ENCODE assay signal across 17 cellular contexts in the genomic region with DNA sequence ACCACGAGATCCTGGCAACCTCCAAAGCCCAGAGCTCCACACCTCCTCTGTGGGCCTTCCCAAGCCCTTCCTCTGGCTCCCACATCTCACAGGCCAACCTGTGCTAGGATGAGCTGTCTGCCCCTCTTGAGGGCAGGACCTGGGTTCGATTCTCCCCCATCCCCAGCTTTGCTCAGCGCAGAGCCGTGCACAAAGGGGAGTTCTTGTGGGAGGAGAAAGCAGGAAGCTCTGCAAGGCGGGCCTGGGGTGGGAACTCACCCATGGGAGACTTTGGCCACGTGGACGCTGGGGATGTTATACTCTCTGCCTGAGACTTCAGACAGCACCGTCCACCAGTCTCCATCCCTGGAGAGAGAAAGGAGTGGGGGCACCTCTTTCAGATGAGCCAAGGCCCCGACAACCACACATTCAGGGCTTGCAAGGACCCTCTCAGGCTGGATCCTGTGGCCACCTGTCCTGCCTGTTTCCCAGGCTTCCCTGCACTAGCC. TPM values are rescaled to one million over a fixed set of nuclear protein-coding genes. Genes with fewer than 3 reads are reported as not detected.
DNase-seq lines count a peak whose midpoint lies in the region; ATAC-seq and TF ChIP-seq lines count a peak whose summit lies in the region.
"Had no signal": no experiment of that assay in that cellular context is flagged by ENCODE, and none has a peak within 500 bp of the region (broad histone marks: within the 10 kb centered on the region; RNA-seq: fewer than 3 reads in every experiment).

No MANE protein-coding gene starts in this region.

- H3K9me3 ChIP-seq in upper lobe of right lung, result no peaks in the 10 kb centered on the region

- peaks cover 23% of the 10 kb centered on the region for H3K4me1 Mint-ChIP-seq in T-helper 2 cell treated with Interferon-gamma antibody and Interleukin-4, amounts not matched to agents 5 μg/mL and 100 μg/mL, for 36 hours (ENCODE audit: low read depth)
- peaks cover 31% of the 10 kb centered on the region for H3K4me1 Mint-ChIP-seq in activated naive CD8-positive, alpha-beta T cell treated with anti-CD3 and anti-CD28 coated beads for 36 hours
- peaks cover 38% of the 10 kb centered on the region for H3K4me1 Mint-ChIP-seq in activated naive CD8-positive, alpha-beta T cell treated with anti-CD3 and anti-CD28 coated beads, Interleukin-2, amount 50 U/mL, for 24 hours
- peaks cover 44% of the 10 kb centered on the region for H3K4me1 Mint-ChIP-seq in activated CD8-positive, alpha-beta T cell treated with anti-CD3 and anti-CD28 coated beads for 36 hours (ENCODE audit: low read depth)
- H3K4me1 Mint-ChIP-seq in neural crest cell, result peaks cover 7% of the 10 kb centered on the region

- no peak for ATAC-seq in activated naive CD8-positive, alpha-beta T cell treated with anti-CD3 and anti-CD28 coated beads, Interleukin-2, amount 50 U/mL, for 24 hours
- ATAC-seq in activated CD8-positive, alpha-beta T cell treated with anti-CD3 and anti-CD28 coated beads for 36 hours, result no peak
- no peak for ATAC-seq in upper lobe of right lung

- H3K27ac ChIP-seq in upper lobe of right lung, result no peak overlapping the region
- H3K27ac ChIP-seq: 22Rv1, GM23248, KMS-11 had no signal

- H3K27me3 Mint-ChIP-seq in T-helper 2 cell treated with Interferon-gamma antibody and Interleukin-4, amounts not matched to agents 5 μg/mL and 100 μg/mL, for 36 hours (ENCODE audit: low read depth), result no peaks in the 10 kb centered on the region
- no peaks in the 10 kb centered on the region for H3K27me3 Mint-ChIP-seq in activated naive CD8-positive, alpha-beta T cell treated with anti-CD3 and anti-CD28 coated beads for 36 hours
- no peaks in the 10 kb centered on the region for H3K27me3 Mint-ChIP-seq in activated naive CD8-positive, alpha-beta T cell treated with anti-CD3 and anti-CD28 coated beads, Interleukin-2, amount 50 U/mL, for 24 hours
- no peaks in the 10 kb centered on the region for H3K27me3 Mint-ChIP-seq in activated CD8-positive, alpha-beta T cell treated with anti-CD3 and anti-CD28 coated beads for 36 hours
- H3K27me3 Mint-ChIP-seq in neural crest cell (ENCODE audit: low read depth), result no peaks in the 10 kb centered on the region
- H3K27me3 Mint-ChIP-seq: B cell had no signal

- H3K4me3 Mint-ChIP-seq in T-helper 2 cell treated with Interferon-gamma antibody and Interleukin-4, amounts not matched to agents 5 μg/mL and 100 μg/mL, for 36 hours, result no peak overlapping the region
- no peak overlapping the region for H3K4me3 Mint-ChIP-seq in activated naive CD8-positive, alpha-beta T cell treated with anti-CD3 and anti-CD28 coated beads for 36 hours
- H3K4me3 Mint-ChIP-seq in activated naive CD8-positive, alpha-beta T cell treated with anti-CD3 and anti-CD28 coated beads, Interleukin-2, amount 50 U/mL, for 24 hours, result no peak overlapping the region
- H3K4me3 Mint-ChIP-seq in activated CD8-positive, alpha-beta T cell treated with anti-CD3 and anti-CD28 coated beads for 36 hours, result no peak overlapping the region
- no peak overlapping the region for H3K4me3 Mint-ChIP-seq in neural crest cell
- H3K4me3 Mint-ChIP-seq: B cell had no signal

- H3K4me3 ChIP-seq in upper lobe of right lung, result no peak overlapping the region
- H3K4me3 ChIP-seq: GM23248 had no signal

- CTCF ChIA-PET in activated CD8-positive, alpha-beta T cell treated with anti-CD3 and anti-CD28 coated beads for 36 hours (lab: Charles Lee), result interaction anchor here (0.9 kb wide), 1 partner anchor 96 kb away, joined by 3 read pairs; no protein-coding TSS in a partner anchor

- H3K4me1 ChIP-seq in upper lobe of right lung, result no peaks in the 10 kb centered on the region

- H3K9me3 Mint-ChIP-seq in T-helper 2 cell treated with Interferon-gamma antibody and Interleukin-4, amounts not matched to agents 5 μg/mL and 100 μg/mL, for 36 hours, result no peaks in the 10 kb centered on the region
- no peaks in the 10 kb centered on the region for H3K9me3 Mint-ChIP-seq in activated naive CD8-positive, alpha-beta T cell treated with anti-CD3 and anti-CD28 coated beads for 36 hours
- H3K9me3 Mint-ChIP-seq in activated naive CD8-positive, alpha-beta T cell treated with anti-CD3 and anti-CD28 coated beads, Interleukin-2, amount 50 U/mL, for 24 hours, result no peaks in the 10 kb centered on the region
- no peaks in the 10 kb centered on the region for H3K9me3 Mint-ChIP-seq in activated CD8-positive, alpha-beta T cell treated with anti-CD3 and anti-CD28 coated beads for 36 hours
- H3K9me3 Mint-ChIP-seq in neural crest cell, result no peaks in the 10 kb centered on the region

- no peak for TF ChIP-seq CTCF in activated CD8-positive, alpha-beta T cell treated with anti-CD3 and anti-CD28 coated beads for 36 hours (IDR thresholded peaks at IDR 0.05)
- TF ChIP-seq CTCF in neural crest cell (conservative IDR thresholded peaks at IDR 0.05) (no peak), upper lobe of right lung (IDR thresholded peaks at IDR 0.05) (no peak)

- H3K36me3 ChIP-seq in upper lobe of right lung, result no peaks in the 10 kb centered on the region

- peaks cover 54% of the 10 kb centered on the region for H3K36me3 Mint-ChIP-seq in T-helper 2 cell treated with Interferon-gamma antibody and Interleukin-4, amounts not matched to agents 5 μg/mL and 100 μg/mL, for 36 hours (ENCODE audit: low read depth)
- H3K36me3 Mint-ChIP-seq in activated naive CD8-positive, alpha-beta T cell treated with anti-CD3 and anti-CD28 coated beads for 36 hours, result peaks cover 32% of the 10 kb centered on the region
- peaks cover 43% of the 10 kb centered on the region for H3K36me3 Mint-ChIP-seq in activated naive CD8-positive, alpha-beta T cell treated with anti-CD3 and anti-CD28 coated beads, Interleukin-2, amount 50 U/mL, for 24 hours (ENCODE audit: low read depth)
- H3K36me3 Mint-ChIP-seq in activated CD8-positive, alpha-beta T cell treated with anti-CD3 and anti-CD28 coated beads for 36 hours (ENCODE audit: low read depth), result peaks cover 42% of the 10 kb centered on the region
- H3K36me3 Mint-ChIP-seq in neural crest cell (ENCODE audit: low read depth), result no peaks in the 10 kb centered on the region

- no peaks in the 10 kb centered on the region for H3K27me3 ChIP-seq in upper lobe of right lung

- H3K27ac Mint-ChIP-seq in T-helper 2 cell treated with Interferon-gamma antibody and Interleukin-4, amounts not matched to agents 5 μg/mL and 100 μg/mL, for 36 hours, result peak overlapping the region; percentile 35
- peak overlapping the region; percentile 72 for H3K27ac Mint-ChIP-seq in activated naive CD8-positive, alpha-beta T cell treated with anti-CD3 and anti-CD28 coated beads for 36 hours
- no peak overlapping the region for H3K27ac Mint-ChIP-seq in activated naive CD8-positive, alpha-beta T cell treated with anti-CD3 and anti-CD28 coated beads, Interleukin-2, amount 50 U/mL, for 24 hours
- H3K27ac Mint-ChIP-seq in activated CD8-positive, alpha-beta T cell treated with anti-CD3 and anti-CD28 coated beads for 36 hours, result peak overlapping the region; percentile 30
- peak overlapping the region; percentile 62 for H3K27ac Mint-ChIP-seq in neural crest cell (ENCODE audit: unreplicated experiment)
- H3K27ac Mint-ChIP-seq: B cell had no signal

- POLR2A ChIA-PET in activated CD8-positive, alpha-beta T cell treated with anti-CD3 and anti-CD28 coated beads for 36 hours (lab: Charles Lee), result interaction anchor here (0.8 to 3.6 kb wide), 6 partner anchors 7 to 28 kb away, joined by 3 to 18 read pairs (median 4); partner anchors contain the start of genes RAB5IF and SLA2

- DNase-seq in T-helper 2 cell treated with Interferon-gamma antibody and Interleukin-4, amounts not matched to agents 5 μg/mL and 100 μg/mL, for 36 hours (ENCODE audit: low spot score), result no peak
- no peak for DNase-seq in T-helper 2 cell
- no peak for DNase-seq in activated naive CD8-positive, alpha-beta T cell treated with anti-CD3 and anti-CD28 coated beads for 36 hours
- no peak for DNase-seq in activated naive CD8-positive, alpha-beta T cell treated with anti-CD3 and anti-CD28 coated beads, Interleukin-2, amount 50 U/mL, for 24 hours
- no peak for DNase-seq in activated CD8-positive, alpha-beta T cell treated with anti-CD3 and anti-CD28 coated beads for 36 hours
- no peak for DNase-seq in neural crest cell (ENCODE audit: low read depth, low spot score)
- DNase-seq in upper lobe of right lung, result no peak
- DNase-seq in GM19240 (ENCODE audit: insufficient read length, low spot score), result no peak
- DNase-seq: DND-41, GM23248, NCI-H1048, NCI-H146, NCI-H2081, NCI-H774 had no signal

- intact Hi-C loops in activated CD8-positive, alpha-beta T cell treated with anti-CD3 and anti-CD28 coated beads for 36 hours (cut with micrococcal nuclease), result no loop called here
- intact Hi-C loops in upper lobe of right lung (cut with DNase I), result no loop called here

RNA-seq across cellular contexts. Expression of gene SLA2, which starts 12.7 kb away (rescaled TPM):
- total RNA-seq in activated naive CD8-positive, alpha-beta T cell treated with anti-CD3 and anti-CD28 coated beads for 36 hours, result 10 to 100 TPM; 70.6 to 73.4 TPM
- 10 to 100 TPM; 51.5 to 53.5 TPM for total RNA-seq in activated CD8-positive, alpha-beta T cell treated with anti-CD3 and anti-CD28 coated beads for 36 hours
- 0.16 TPM in 1 of 2 replicates, not detected in the other for total RNA-seq in neural crest cell
- 1.9 TPM for total RNA-seq in upper lobe of right lung
- total RNA-seq: GM23248 had no signal

RNA-seq across cellular contexts. Expression of gene RAB5IF, which starts 27.8 kb away (rescaled TPM):
- 100 to 1,000 TPM; 124 to 127 TPM for total RNA-seq in activated naive CD8-positive, alpha-beta T cell treated with anti-CD3 and anti-CD28 coated beads for 36 hours
- 10 to 100 TPM; 74.5 to 77.1 TPM for total RNA-seq in activated CD8-positive, alpha-beta T cell treated with anti-CD3 and anti-CD28 coated beads for 36 hours
- total RNA-seq in neural crest cell (76.2 and 78.1 TPM in 2 replicates), upper lobe of right lung (91.1 TPM)

RNA-seq across cellular contexts. Expression of gene TGIF2, which starts 59.9 kb away (rescaled TPM):
- 10 to 100 TPM; 52.1 to 54.0 TPM for total RNA-seq in activated naive CD8-positive, alpha-beta T cell treated with anti-CD3 and anti-CD28 coated beads for 36 hours
- total RNA-seq in activated CD8-positive, alpha-beta T cell treated with anti-CD3 and anti-CD28 coated beads for 36 hours, result 10 to 100 TPM; 55.3 to 56.8 TPM
- 73.8 and 76.4 TPM in 2 replicates for total RNA-seq in neural crest cell
- total RNA-seq in upper lobe of right lung, result 16.8 TPM

Comparison
In these comparisons a context has a peak if more than half of its experiments do, and no peak if none do; other contexts are left out.
1. RNA of gene SLA2, which starts 12.7 kb away (total RNA-seq): 70.6 to 73.4 TPM in activated naive CD8-positive, alpha-beta T cell treated with anti-CD3 and anti-CD28 coated beads for 36 hours and 51.5 to 53.5 TPM in activated CD8-positive, alpha-beta T cell treated with anti-CD3 and anti-CD28 coated beads for 36 hours; 1.9 TPM in upper lobe of right lung (single experiment) and 0.16 TPM in neural crest cell; every median in the first group is over 10 times any median in the second.